8 cellular contexts compared by ENCODE assay signal in the genomic region with DNA sequence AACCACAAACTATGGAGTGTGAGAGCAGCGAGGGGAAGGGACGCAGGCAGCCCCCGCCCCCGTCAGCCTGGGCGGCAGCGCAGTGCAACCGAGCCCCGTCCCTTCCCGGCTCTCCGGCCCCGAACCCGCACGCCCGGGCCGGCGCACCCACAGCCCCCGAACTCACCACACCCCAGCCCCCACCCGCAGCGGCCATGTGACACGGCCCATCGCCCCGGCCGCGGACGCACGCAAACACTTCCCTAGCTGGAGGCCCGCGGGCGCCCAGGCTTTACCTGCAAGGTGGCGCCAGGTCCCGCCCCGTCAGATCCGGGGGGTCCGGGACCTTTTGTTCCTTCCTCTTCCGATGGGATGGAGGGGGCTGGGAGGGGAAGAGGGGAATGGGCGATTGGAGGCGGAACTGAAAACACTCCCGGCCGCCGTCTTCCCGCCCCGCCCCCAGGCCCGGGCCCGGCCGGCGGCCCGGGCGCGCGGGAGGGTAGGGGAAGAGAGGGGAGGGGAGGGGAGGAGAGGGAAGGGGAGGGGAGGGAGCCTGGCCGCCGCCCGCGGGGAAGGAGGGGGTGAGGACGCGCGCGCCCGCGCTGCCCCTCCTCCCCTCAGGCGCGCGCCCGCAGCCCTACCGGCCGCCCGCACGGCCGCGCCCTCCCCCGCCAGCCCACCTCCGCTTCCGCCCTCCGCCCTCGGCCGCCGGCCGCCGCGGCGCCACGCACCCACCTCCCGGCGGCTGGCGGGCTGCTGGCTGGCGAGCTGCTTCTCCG.
A peak's percentile ranks its signal among the peaks of the same experiment; 100 is the strongest.
DNase-seq lines count a peak whose midpoint lies in the region; ATAC-seq and TF ChIP-seq lines count a peak whose summit lies in the region.

A gene (minus strand): TSS at position 574 of the 758 bp plus-strand sequence. CDS start 33,903 bp downstream, outside the sequence.

- H3K27me3 ChIP-seq in OCI-LY1 (ENCODE audit: insufficient read depth, low read length) (no peaks in the 10 kb centered on the region), mucosa of stomach (ENCODE audit: control insufficient read depth, insufficient read depth, low read length) (no peaks in the 10 kb centered on the region)

- TF ChIP-seq CTCF in OCI-LY1 (IDR thresholded peaks at IDR 0.05; ENCODE audit: low read length): no peak

- ATAC-seq in GM19438 (IDR thresholded peaks at IDR 0.05; ENCODE audit: low read depth, unreplicated experiment) (peak; percentile 38), HG03575 (IDR thresholded peaks at IDR 0.05; ENCODE audit: extremely low read depth, insufficient number of reproducible peaks, low FRiP score, unreplicated experiment) (peak; percentile 5)

- H3K9me3 ChIP-seq in OCI-LY1 (ENCODE audit: low read length) (no peaks in the 10 kb centered on the region), mucosa of stomach (ENCODE audit: control insufficient read depth, low read length) (no peaks in the 10 kb centered on the region)

- no peak within 1 kb of the TSS; the same call in 1 of the 2 replicates for H2AFZ ChIP-seq in OCI-LY1 (ENCODE audit: low read length)

- DNase-seq in CD1c-positive myeloid dendritic cell (ENCODE audit: extremely low spot score) (peak; percentile 85), activated T-cell treated with anti-CD3 and anti-CD28 coated beads for 4 hours (peak; percentile 59), erythroblast (lab: John Stamatoyannopoulos, UW) (peak; percentile 93 to 96)
- DNase-seq in stimulated activated CD8-positive, alpha-beta memory T cell treated with anti-CD3 and anti-CD28 coated beads, Interleukin-4, amount 100 ng/mL, for 48 hours: peak; percentile 82

- H3K4me1 ChIP-seq in OCI-LY1 (ENCODE audit: insufficient read depth, low read length, severe bottlenecking) (peaks cover 48% of the 10 kb centered on the region), mucosa of stomach (ENCODE audit: control insufficient read depth, insufficient read depth, low read length) (peaks cover 31% of the 10 kb centered on the region)

- H3K4me3 ChIP-seq in OCI-LY1 (ENCODE audit: low read depth, low read length, poor library complexity, severe bottlenecking): peak within 1 kb of the TSS; percentile 97
- peak within 1 kb of the TSS; percentile 64 for H3K4me3 ChIP-seq in mucosa of stomach (ENCODE audit: low read length)

- no peak for TF ChIP-seq POLR2A in erythroblast (IDR thresholded peaks at IDR 0.05; ENCODE audit: low read length)

- H3K9ac ChIP-seq in OCI-LY1 (ENCODE audit: low read length): peak within 1 kb of the TSS; percentile 97
- peak within 1 kb of the TSS; percentile 85 for H3K9ac ChIP-seq in mucosa of stomach (ENCODE audit: low read length)

- peak within 1 kb of the TSS; percentile 86 for H3K27ac ChIP-seq in OCI-LY1 (ENCODE audit: low read depth, low read length, poor library complexity, severe bottlenecking)

- H3K79me2 ChIP-seq in OCI-LY1 (ENCODE audit: insufficient read depth, low read length): peaks cover 48% of the 10 kb centered on the region

- no peaks in the 10 kb centered on the region for H3F3A ChIP-seq in OCI-LY1 (ENCODE audit: insufficient read depth, low read length)

- no peaks in the 10 kb centered on the region for H3K9me2 ChIP-seq in OCI-LY1 (ENCODE audit: low read depth, low read length)

- no peaks in the 10 kb centered on the region for H4K20me1 ChIP-seq in OCI-LY1 (ENCODE audit: insufficient read depth, low read length)

- peak within 1 kb of the TSS; percentile 98 for H3K4me2 ChIP-seq in OCI-LY1 (ENCODE audit: low read length)

- no peaks in the 10 kb centered on the region for H3K36me3 ChIP-seq in OCI-LY1 (ENCODE audit: insufficient read depth, low read length)
- H3K36me3 ChIP-seq in mucosa of stomach (ENCODE audit: control insufficient read depth, insufficient read depth, low read length): no peaks in the 10 kb centered on the region

Comparison
In these comparisons a context has a peak if more than half of its experiments do, and no peak if none do; other contexts are left out.
1. Peak in every context shown above with its lines: DNase-seq, ATAC-seq, H3K4me3 ChIP-seq and H3K27ac ChIP-seq.